In genomic region chr16:29805232-29806095, GRCh38 we compare ENCODE assay signal across 1 cellular context.
TF ChIP-seq lines count a peak whose summit lies in the region.

No MANE protein-coding gene starts in this region.

TF ChIP-seq in endothelial cell of umbilical vein, 7 proteins besides CTCF, POLR2A, EP300 and RAD21:
- peak; percentile 93 for TF ChIP-seq MYC (IDR thresholded peaks at IDR 0.05; ENCODE audit: low read depth, low read length)
- TF ChIP-seq MAX (IDR thresholded peaks at IDR 0.05; ENCODE audit: insufficient read depth, insufficient read length): no peak
- no peak for TF ChIP-seq GATA2 (IDR thresholded peaks at IDR 0.05; ENCODE audit: insufficient read depth, insufficient read length, low read depth, low read length)
- no peak for TF ChIP-seq EZH2 (IDR thresholded peaks at IDR 0.05; ENCODE audit: borderline replicate concordance, low read depth, low read length, severe bottlenecking)
- peak; percentile 97 for TF ChIP-seq POLR2AphosphoS5 (IDR thresholded peaks at IDR 0.05; ENCODE audit: insufficient read depth, low read depth, low read length)
- TF ChIP-seq JUN (IDR thresholded peaks at IDR 0.05; ENCODE audit: borderline replicate concordance, insufficient read depth, insufficient read length, low read depth): no peak
- no peak for TF ChIP-seq FOS (IDR thresholded peaks at IDR 0.05; ENCODE audit: borderline replicate concordance, insufficient read depth, low read length)
